ENCODE assay signal across 1 cellular context in the genomic region with DNA sequence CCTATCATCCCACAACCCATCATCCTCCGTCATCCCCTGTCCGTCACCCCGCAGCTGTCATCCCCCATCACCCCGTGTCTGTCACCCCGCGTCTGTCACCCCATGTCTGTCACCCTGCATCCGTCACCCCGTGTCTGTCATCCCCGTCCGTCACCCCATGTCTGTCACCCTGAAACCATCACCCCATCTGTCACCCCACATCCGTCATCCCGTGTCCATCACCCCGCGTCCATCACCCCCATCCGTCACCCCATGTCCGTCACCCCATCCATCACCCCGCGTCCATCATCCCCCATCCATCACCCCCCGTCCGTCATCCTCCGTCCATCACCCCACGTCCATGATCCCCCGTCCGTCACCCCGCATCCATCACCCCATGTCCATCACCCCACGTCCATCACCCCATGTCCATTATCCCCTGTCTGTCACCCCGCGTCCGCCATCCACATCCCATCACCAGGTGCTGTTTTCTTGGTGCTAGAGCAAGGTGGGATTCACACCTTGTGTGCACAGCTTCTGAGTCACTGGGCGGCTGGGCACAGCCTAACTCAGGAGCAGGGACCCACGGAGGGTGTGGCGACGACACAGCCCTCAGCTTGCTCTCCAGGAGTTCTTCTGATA.
TF ChIP-seq lines count a peak whose summit lies in the region.

No MANE protein-coding gene starts in this region.

TF ChIP-seq in HepG2, 621 proteins besides CTCF, POLR2A, EP300 and RAD21:
- TF ChIP-seq ZNF550 (CRISPR knock-in tag; IDR thresholded peaks at IDR 0.05; ENCODE audit: borderline replicate concordance) (no peak), ZNF773 (CRISPR knock-in tag; IDR thresholded peaks at IDR 0.05; ENCODE audit: borderline replicate concordance) (no peak), FOXA3 (CRISPR knock-in tag; IDR thresholded peaks at IDR 0.05) (no peak), CREB1 (IDR thresholded peaks at IDR 0.05) (peak; percentile 59; the same call in 1 of the 2 replicates), CREB1 (CRISPR knock-in tag; IDR thresholded peaks at IDR 0.05) (no peak), ZNF383 (CRISPR knock-in tag; IDR thresholded peaks at IDR 0.05; ENCODE audit: borderline replicate concordance) (no peak), ELF3 (CRISPR knock-in tag; IDR thresholded peaks at IDR 0.05) (no peak), PTBP1 (IDR thresholded peaks at IDR 0.05; ENCODE audit: low read depth, low read length, poor library complexity, severe bottlenecking) (no peak)
